ENCODE assay signal across 8 cellular contexts in the genomic region with DNA sequence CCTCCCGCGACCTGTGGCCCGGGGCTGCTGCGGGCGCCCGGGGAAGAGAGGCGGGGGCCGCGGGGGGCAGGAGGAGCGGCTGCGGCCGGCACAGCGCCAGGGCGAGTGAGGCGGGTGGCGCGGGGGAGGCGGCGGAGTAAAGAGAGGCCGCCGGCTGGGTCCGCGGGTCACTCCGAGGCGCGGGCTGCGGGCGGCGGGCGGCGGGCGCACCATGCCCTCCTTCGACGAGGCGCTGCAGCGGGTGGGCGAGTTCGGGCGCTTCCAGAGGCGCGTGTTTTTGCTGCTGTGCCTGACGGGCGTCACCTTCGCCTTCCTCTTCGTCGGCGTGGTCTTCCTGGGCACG. TPM values are rescaled to one million over a fixed set of nuclear protein-coding genes. Genes with fewer than 3 reads are reported as not detected.
DNase-seq lines count a peak whose midpoint lies in the region; ATAC-seq and TF ChIP-seq lines count a peak whose summit lies in the region.

TSS of gene SLC22A3 (plus strand) at position 170 of the 343 bp plus-strand sequence. CDS start at position 212, 42 bp downstream.

- no peak for TF ChIP-seq POLR2A in heart left ventricle (IDR thresholded peaks at IDR 0.05)

- no peaks in the 10 kb centered on the region for H3K36me3 ChIP-seq in CD4-positive, CD25-positive, alpha-beta regulatory T cell (ENCODE audit: control insufficient read depth, insufficient read depth, low read length)
- no peaks in the 10 kb centered on the region for H3K36me3 ChIP-seq in heart left ventricle
- no peaks in the 10 kb centered on the region for H3K36me3 ChIP-seq in osteoblast (ENCODE audit: insufficient read depth, low read length)

- no peaks in the 10 kb centered on the region for H4K20me1 ChIP-seq in osteoblast (ENCODE audit: insufficient read depth, low read length)

- intact Hi-C loops in heart left ventricle (cut with DNase I), result loop anchor here in 2 of 10 donors (2.0 to 10.0 kb wide), 2 partner anchors 37 to 107 kb away; no protein-coding TSS in a partner anchor

- peaks cover 4% of the 10 kb centered on the region for H3K36me3 Mint-ChIP-seq in CD4-positive, CD25-positive, alpha-beta regulatory T cell
- H3K36me3 Mint-ChIP-seq in activated T-cell treated with anti-CD3 and anti-CD28 coated beads, Interleukin-2, amount 50 U/mL, for 72 hours (ENCODE audit: insufficient read depth in 2 of 2), result no peaks in the 10 kb centered on the region

- H3K4me2 ChIP-seq in osteoblast (ENCODE audit: insufficient read depth, low read length), result peak within 1 kb of the TSS; percentile 79

- H2AFZ ChIP-seq in osteoblast (ENCODE audit: low read length), result peak within 1 kb of the TSS; percentile 77

- peaks cover 12% of the 10 kb centered on the region for H3K27me3 ChIP-seq in CD4-positive, CD25-positive, alpha-beta regulatory T cell (ENCODE audit: control insufficient read depth, insufficient read depth, low read length)
- H3K27me3 ChIP-seq in heart left ventricle, result peaks cover 0 to 46% (median 11%) of the 10 kb centered on the region in 9 donors
- peaks cover 26% of the 10 kb centered on the region for H3K27me3 ChIP-seq in osteoblast (ENCODE audit: insufficient read depth, low read length)

- TF ChIP-seq CTCF in heart left ventricle (IDR thresholded peaks at IDR 0.05) (no peak), osteoblast (IDR thresholded peaks at IDR 0.05; ENCODE audit: extremely low read depth, low read depth, low read length) (no peak)

- H3K4me1 ChIP-seq in CD4-positive, CD25-positive, alpha-beta regulatory T cell (ENCODE audit: control insufficient read depth, insufficient read depth, low read length, poor library complexity, severe bottlenecking), result peaks cover 7% of the 10 kb centered on the region
- H3K4me1 ChIP-seq in heart left ventricle, result peaks cover 0 to 19% (median 0%) of the 10 kb centered on the region in 12 donors
- no peaks in the 10 kb centered on the region for H3K4me1 ChIP-seq in osteoblast (ENCODE audit: insufficient read depth, low read length)

- H3K27me3 Mint-ChIP-seq in CD4-positive, CD25-positive, alpha-beta regulatory T cell, result peaks cover 73% of the 10 kb centered on the region
- peaks cover 77% of the 10 kb centered on the region for H3K27me3 Mint-ChIP-seq in activated T-cell treated with anti-CD3 and anti-CD28 coated beads, Interleukin-2, amount 50 U/mL, for 72 hours (ENCODE audit: low read depth)

- H3K9me3 Mint-ChIP-seq in CD4-positive, CD25-positive, alpha-beta regulatory T cell, result peaks cover 0 to 2% (median 0%) of the 10 kb centered on the region in 7 donors
- no peaks in the 10 kb centered on the region for H3K9me3 Mint-ChIP-seq in activated T-cell treated with anti-CD3 and anti-CD28 coated beads, Interleukin-2, amount 50 U/mL, for 72 hours

- peaks cover 0 to 20% (median 5%) of the 10 kb centered on the region in 4 donors for H3K4me1 Mint-ChIP-seq in CD4-positive, CD25-positive, alpha-beta regulatory T cell
- no peaks in the 10 kb centered on the region for H3K4me1 Mint-ChIP-seq in activated T-cell treated with anti-CD3 and anti-CD28 coated beads, Interleukin-2, amount 50 U/mL, for 72 hours (ENCODE audit: low read depth)

- no peak within 1 kb of the TSS for H3K4me3 ChIP-seq in CD4-positive, CD25-positive, alpha-beta regulatory T cell (ENCODE audit: low read depth, low read length)
- H3K4me3 ChIP-seq in heart left ventricle (peak within 1 kb of the TSS; percentile 43 to 65 (median 51)), osteoblast (ENCODE audit: insufficient read depth, low read length) (peak within 1 kb of the TSS; percentile 69)

- ATAC-seq in CD4-positive, CD25-positive, alpha-beta regulatory T cell (ENCODE audit: low read depth in 2 of 2), result no peak
- peak; percentile 31 to 58 for ATAC-seq in activated T-cell treated with anti-CD3 and anti-CD28 coated beads, Interleukin-2, amount 50 U/mL, for 72 hours (replicated peaks in 1 of 2)
- ATAC-seq in heart left ventricle (peak in 2 of 4 donors; percentile 49 to 81), HG03378 (IDR thresholded peaks at IDR 0.05; ENCODE audit: unreplicated experiment) (no peak)
- ATAC-seq in activated CD4-positive, CD25-positive, alpha-beta regulatory T cell treated with anti-CD3 and anti-CD28 coated beads, Interleukin-2, amount 50 U/mL, for 24 hours, result no peak

- no peaks in the 10 kb centered on the region for H3K79me2 ChIP-seq in osteoblast (ENCODE audit: insufficient read depth, low read length)

- H3K27ac ChIP-seq in CD4-positive, CD25-positive, alpha-beta regulatory T cell (ENCODE audit: insufficient read depth, low read length, poor library complexity, severe bottlenecking), result no peak within 1 kb of the TSS
- H3K27ac ChIP-seq in heart left ventricle, result peak within 1 kb of the TSS in 6 of 12 donors; percentile 9 to 87 (median 38)
- no peak within 1 kb of the TSS for H3K27ac ChIP-seq in osteoblast (ENCODE audit: low read depth, low read length)

- WGBS in heart left ventricle, 4 donors, result 1 to 2% (median 1%) methylated on average over 9 to 48 of the region's 48 CpGs; no CpG with 5 or more reads in 1 of the 4 donors

- H3K4me3 Mint-ChIP-seq in CD4-positive, CD25-positive, alpha-beta regulatory T cell, result peak within 1 kb of the TSS; percentile 73 to 86 (median 76)
- H3K4me3 Mint-ChIP-seq in activated T-cell treated with anti-CD3 and anti-CD28 coated beads, Interleukin-2, amount 50 U/mL, for 72 hours, result peak within 1 kb of the TSS; percentile 60 to 70

- in situ Hi-C loops in KBM-7 (cut with MboI; ENCODE audit: low pct_unique_long_range_greater_than_20kb, low sequenced_read_pairs), result no loop called here

- H3K9me3 ChIP-seq in CD4-positive, CD25-positive, alpha-beta regulatory T cell (ENCODE audit: control insufficient read depth in 2 of 2, low read length in 2 of 2), result no peaks in the 10 kb centered on the region
- H3K9me3 ChIP-seq in heart left ventricle, result no peaks in the 10 kb centered on the region
- H3K9me3 ChIP-seq in osteoblast (ENCODE audit: low read depth, low read length), result no peaks in the 10 kb centered on the region

- H3K27ac Mint-ChIP-seq in CD4-positive, CD25-positive, alpha-beta regulatory T cell, result no peak within 1 kb of the TSS
- no peak within 1 kb of the TSS for H3K27ac Mint-ChIP-seq in activated T-cell treated with anti-CD3 and anti-CD28 coated beads, Interleukin-2, amount 50 U/mL, for 72 hours

- DNase-seq in CD4-positive, CD25-positive, alpha-beta regulatory T cell, result no peak
- no peak for DNase-seq in activated T-cell treated with anti-CD3 and anti-CD28 coated beads, Interleukin-2, amount 50 U/mL, for 72 hours
- DNase-seq in heart left ventricle (peak in 2 of 5 donors; percentile 35 to 60), osteoblast (ENCODE audit: insufficient read length, low spot score, missing footprints) (peak; percentile 92), SHP77 treated with DMSO at 0.1 percent for 48 hours (lab: John Stamatoyannopoulos, UW) (no peak), KBM-7 (no peak)

RNA-seq across cellular contexts. Expression of gene SLC22A3, which starts in this region (rescaled TPM):
- 0.67 TPM for total RNA-seq in CD4-positive, CD25-positive, alpha-beta regulatory T cell
- polyA plus RNA-seq in CD4-positive, CD25-positive, alpha-beta regulatory T cell, result 1 to 10 TPM in 3 of 4 donors, under 1 TPM in 1; 0.41 to 1.9 (median 1.1) TPM
- not detected for total RNA-seq in activated T-cell treated with anti-CD3 and anti-CD28 coated beads, Interleukin-2, amount 50 U/mL, for 72 hours
- 1 to 10 TPM in 4 of 9 donors, under 1 TPM in 5; 0.45 to 3.0 (median 0.75) TPM for total RNA-seq in heart left ventricle
- under 1 TPM; 0.61 to 0.80 TPM for polyA plus RNA-seq in heart left ventricle
- 18.9 and 22.1 TPM in 2 replicates for total RNA-seq in osteoblast

Comparison
In these comparisons a context has a peak if more than half of its experiments do, and no peak if none do; other contexts are left out.
1. Peak in ATAC-seq in activated T-cell treated with anti-CD3 and anti-CD28 coated beads, Interleukin-2, amount 50 U/mL, for 72 hours; RNA of the gene not detected or under 1 TPM.